In the genomic region with DNA sequence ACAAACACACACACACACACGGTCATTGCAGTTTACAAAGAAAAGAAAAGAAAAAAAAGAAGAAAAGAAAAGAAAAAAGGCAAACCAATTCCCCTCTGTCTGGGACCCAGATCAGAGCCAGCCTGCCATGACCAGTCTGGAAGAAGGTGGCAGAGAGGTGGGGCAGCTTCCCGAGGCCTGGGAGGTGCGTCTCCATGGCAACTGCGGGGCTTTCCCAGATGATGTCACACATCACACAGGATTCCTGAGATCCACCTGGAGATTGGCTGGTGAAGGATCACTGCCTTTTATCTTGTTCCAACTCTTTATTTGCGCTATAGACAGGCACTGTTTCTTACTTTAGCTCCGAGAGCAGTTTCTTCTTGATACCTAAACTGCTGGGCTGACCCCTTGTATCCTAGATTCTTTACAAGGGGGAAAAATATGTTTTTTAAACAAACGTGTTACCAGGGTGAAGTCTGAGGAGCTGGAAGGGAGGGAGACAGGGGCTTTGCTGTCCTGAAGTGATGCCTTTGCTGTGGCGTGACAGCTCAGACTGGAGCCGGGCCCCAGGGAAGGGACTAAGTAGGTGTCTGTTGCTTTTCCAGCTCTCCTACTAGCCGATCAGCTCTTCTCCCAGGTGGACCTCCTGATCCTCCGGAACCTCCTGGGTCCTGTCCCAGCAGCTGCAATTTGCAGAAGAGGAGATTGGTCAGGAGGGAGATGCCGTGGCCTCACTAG, we compare ENCODE assay signal across 11 cellular contexts.
DNase-seq lines count a peak whose midpoint lies in the region; ATAC-seq and TF ChIP-seq lines count a peak whose summit lies in the region.
"Had no signal": no experiment of that assay in that cellular context is flagged by ENCODE, and none has a peak within 500 bp of the region (broad histone marks: within the 10 kb centered on the region; RNA-seq: fewer than 3 reads in every experiment).

No MANE protein-coding gene starts in this region.

- H3K4me3 ChIP-seq in epithelial cell of esophagus (ENCODE audit: low read length): no peak overlapping the region

- ATAC-seq in GM18861 (IDR thresholded peaks at IDR 0.05; ENCODE audit: unreplicated experiment): no peak

- H3K36me3 Mint-ChIP-seq in neural crest cell (ENCODE audit: low read depth): peaks cover 7% of the 10 kb centered on the region

- H3K4me3 Mint-ChIP-seq in neural crest cell: no peak overlapping the region

- TF ChIP-seq CTCF in epithelial cell of esophagus (IDR thresholded peaks at IDR 0.05; ENCODE audit: insufficient read depth, low read depth, low read length, missing control alignments): peak; percentile 45
- no peak for TF ChIP-seq CTCF in neural crest cell (conservative IDR thresholded peaks at IDR 0.05)

- peaks cover 15% of the 10 kb centered on the region for H3K9me3 Mint-ChIP-seq in neural crest cell

- DNase-seq in ELR (ENCODE audit: low read depth): peak; percentile 84
- peak; percentile 78 for DNase-seq in NCI-H774 (lab: John Stamatoyannopoulos, UW)
- DNase-seq in epithelial cell of esophagus (ENCODE audit: low read depth): peak; percentile 99
- DNase-seq in neural crest cell (ENCODE audit: low read depth, low spot score): no peak
- no peak for DNase-seq in HUDEP-2 (lab: John Stamatoyannopoulos, UW; ENCODE audit: unreplicated experiment in 76 of 76)
- DNase-seq in cerebellar cortex (ENCODE audit: low spot score): no peak
- no peak for DNase-seq in activated naive CD4-positive, alpha-beta T cell treated with anti-CD3 and anti-CD28 coated beads, Interleukin-2, amount 50 U/mL, for 16 hours
- DNase-seq: amygdala; left cardiac atrium; stimulated activated CD4-positive, alpha-beta T cell treated with anti-CD3 and anti-CD28 coated beads, Interleukin-4, amount 100 ng/mL, for 24 hours had no signal

- H3K27me3 Mint-ChIP-seq in neural crest cell (ENCODE audit: low read depth): no peaks in the 10 kb centered on the region

- peak overlapping the region; percentile 32 for H3K27ac Mint-ChIP-seq in neural crest cell (ENCODE audit: unreplicated experiment)

- H3K4me1 Mint-ChIP-seq in neural crest cell: peaks cover 40% of the 10 kb centered on the region

Comparison
In these comparisons a context has a peak if more than half of its experiments do, and no peak if none do; other contexts are left out.
1. DNase-seq: peak in ELR (single experiment), NCI-H774 (single experiment) and epithelial cell of esophagus (single experiment); none in neural crest cell (single experiment), HUDEP-2 (0 of 76), cerebellar cortex (single experiment) and activated naive CD4-positive, alpha-beta T cell treated with anti-CD3 and anti-CD28 coated beads, Interleukin-2, amount 50 U/mL, for 16 hours (single experiment).